In genomic region chr5:133032852-133033742, GRCh38 we compare ENCODE assay signal across 9 cellular contexts. TPM values are rescaled to one million over a fixed set of nuclear protein-coding genes. Genes with fewer than 3 reads are reported as not detected.
DNase-seq lines count a peak whose midpoint lies in the region; ATAC-seq, FAIRE-seq and TF ChIP-seq lines count a peak whose summit lies in the region.
"Had no signal": no experiment of that assay in that cellular context is flagged by ENCODE, and none has a peak within 500 bp of the region (broad histone marks: within the 10 kb centered on the region; RNA-seq: fewer than 3 reads in every experiment).

No MANE protein-coding gene starts in this region.

- H3K4me1 ChIP-seq in Karpas-422 (ENCODE audit: low read length) = peaks cover 9% of the 10 kb centered on the region
- no peaks in the 10 kb centered on the region for H3K4me1 ChIP-seq in endothelial cell of umbilical vein (ENCODE audit: control insufficient read depth, extremely low read depth, insufficient read depth, low read length)

- H3K9me1 ChIP-seq in endothelial cell of umbilical vein (replicated peaks; ENCODE audit: control insufficient read depth, extremely low read depth, insufficient read depth, low read length) = no peaks in the 10 kb centered on the region

- H2AFZ ChIP-seq in Karpas-422 (ENCODE audit: low read length) (peak overlapping the region; percentile 86), endothelial cell of umbilical vein (ENCODE audit: low read depth, low read length) (no peak overlapping the region)

- no peak for TF ChIP-seq POLR2A in endothelial cell of umbilical vein (IDR thresholded peaks at IDR 0.05; ENCODE audit: low read depth, low read length)

- H3K36me3 ChIP-seq in Karpas-422 (ENCODE audit: insufficient read depth, low read length) = no peaks in the 10 kb centered on the region
- H3K36me3 ChIP-seq in endothelial cell of umbilical vein (ENCODE audit: control insufficient read depth in 2 of 2, extremely low read depth in 1 of 2, insufficient read depth in 2 of 2, low read length in 2 of 2) = no peaks in the 10 kb centered on the region

- no peak overlapping the region for H3K4me3 ChIP-seq in AG10803 (ENCODE audit: low read length)
- H3K4me3 ChIP-seq in Karpas-422 (ENCODE audit: low read length) = no peak overlapping the region
- H3K4me3 ChIP-seq in endothelial cell of umbilical vein (replicated peaks in 1 of 3; ENCODE audit: insufficient read depth in 1 of 3, low read depth in 1 of 3, low read length in 3 of 3) = no peak overlapping the region

- no peaks in the 10 kb centered on the region for H3K79me2 ChIP-seq in Karpas-422 (ENCODE audit: low read length)
- H3K79me2 ChIP-seq in endothelial cell of umbilical vein (ENCODE audit: control insufficient read depth, insufficient read depth, low read length) = no peaks in the 10 kb centered on the region

- H3K9ac ChIP-seq in Karpas-422 (ENCODE audit: low read length) (no peak overlapping the region), endothelial cell of umbilical vein (replicated peaks; ENCODE audit: extremely low read depth, insufficient read depth, low read length) (no peak overlapping the region)

- BruUV-seq in endothelial cell of umbilical vein (replicated peaks; lab: Mats Ljungman, UMichigan) = no TSS peak

- H3K9me2 ChIP-seq in Karpas-422 (replicated peaks; ENCODE audit: insufficient read depth, low read length) = no peaks in the 10 kb centered on the region

- H3K27ac ChIP-seq in Karpas-422 (ENCODE audit: low read length) = no peak overlapping the region
- no peak overlapping the region for H3K27ac ChIP-seq in endothelial cell of umbilical vein (ENCODE audit: insufficient read depth, low read depth, low read length)

- H4K20me1 ChIP-seq in Karpas-422 (ENCODE audit: insufficient read depth, low read depth, low read length) (no peaks in the 10 kb centered on the region), endothelial cell of umbilical vein (replicated peaks; ENCODE audit: control insufficient read depth, extremely low read depth, insufficient read depth, low read length) (no peaks in the 10 kb centered on the region)

- H3K4me2 ChIP-seq in Karpas-422 (ENCODE audit: low read depth, low read length, poor library complexity, severe bottlenecking) (no peak overlapping the region), endothelial cell of umbilical vein (ENCODE audit: insufficient read depth, low read length) (no peak overlapping the region)

- no peak for TF ChIP-seq CTCF in AG10803 (conservative IDR thresholded peaks at IDR 0.05; ENCODE audit: low read length)
- TF ChIP-seq CTCF in endothelial cell of umbilical vein (IDR thresholded peaks at IDR 0.05; ENCODE audit: extremely low read depth in 1 of 2, insufficient read depth in 1 of 2, low read depth in 1 of 2, low read length in 2 of 2) = no peak

- intact Hi-C loops in endothelial cell of umbilical vein (cut with micrococcal nuclease) = no loop called here

- DNase-seq in AG10803 (ENCODE audit: low read depth) = peak; percentile 15
- no peak for DNase-seq in Karpas-422
- no peak for DNase-seq in endothelial cell of umbilical vein (ENCODE audit: low read depth, low spot score)
- DNase-seq in D341Med (ENCODE audit: low spot score) = no peak
- DNase-seq in MV-4-11 (lab: John Stamatoyannopoulos, UW) = no peak
- DNase-seq in Kasumi-1 (lab: John Stamatoyannopoulos, UW) = no peak
- DNase-seq: activated T-cell treated with anti-CD3 and anti-CD28 coated beads, Interleukin-2, amount 50 U/mL, for 72 hours had no signal

- no peaks in the 10 kb centered on the region for H3K27me3 ChIP-seq in Karpas-422 (ENCODE audit: low read length)
- no peaks in the 10 kb centered on the region for H3K27me3 ChIP-seq in endothelial cell of umbilical vein (ENCODE audit: control insufficient read depth in 2 of 2, insufficient read depth in 2 of 2, low read length in 2 of 2)

- POLR2A ChIA-PET in endothelial cell of umbilical vein (lab: Charles Lee) = interaction anchor here (0.6 to 0.7 kb wide), 2 partner anchors 13 to 285 kb away, joined by 5 to 7 read pairs; no protein-coding TSS in a partner anchor

- CTCF ChIA-PET in endothelial cell of umbilical vein (lab: Charles Lee) = interaction anchor here (0.6 kb wide), 1 partner anchor 960 kb away, joined by 3 read pairs; no protein-coding TSS in a partner anchor

- dilution Hi-C loops in endothelial cell of umbilical vein (cut with MboI; ENCODE audit: extremely low pct_ligation_motif_present, low sequenced_read_pairs) = no loop called here

- peak; percentile 40 for FAIRE-seq in endothelial cell of umbilical vein (lab: Jason Lieb, UNC)

- ATAC-seq in GM19023 (IDR thresholded peaks at IDR 0.05; ENCODE audit: unreplicated experiment) (peak; percentile 75), HG03045 (IDR thresholded peaks at IDR 0.05; ENCODE audit: unreplicated experiment) (no peak)

- no peaks in the 10 kb centered on the region for H3K9me3 ChIP-seq in Karpas-422 (ENCODE audit: low read length)
- H3K9me3 ChIP-seq in endothelial cell of umbilical vein (replicated peaks; ENCODE audit: control insufficient read depth, insufficient read depth, low read length) = no peaks in the 10 kb centered on the region

TF ChIP-seq in endothelial cell of umbilical vein, 7 proteins besides CTCF, POLR2A, EP300 and RAD21:
- TF ChIP-seq EZH2 (IDR thresholded peaks at IDR 0.05; ENCODE audit: borderline replicate concordance, low read depth, low read length, severe bottlenecking) = no peak
- no peak for TF ChIP-seq FOS (IDR thresholded peaks at IDR 0.05; ENCODE audit: borderline replicate concordance, insufficient read depth, low read length)
- no peak for TF ChIP-seq MYC (IDR thresholded peaks at IDR 0.05; ENCODE audit: low read depth, low read length)
- no peak for TF ChIP-seq MAX (IDR thresholded peaks at IDR 0.05; ENCODE audit: insufficient read depth, insufficient read length)
- no peak for TF ChIP-seq POLR2AphosphoS5 (IDR thresholded peaks at IDR 0.05; ENCODE audit: insufficient read depth, low read depth, low read length)
- TF ChIP-seq JUN (IDR thresholded peaks at IDR 0.05; ENCODE audit: borderline replicate concordance, insufficient read depth, insufficient read length, low read depth) = no peak
- no peak for TF ChIP-seq GATA2 (IDR thresholded peaks at IDR 0.05; ENCODE audit: insufficient read depth, insufficient read length, low read depth, low read length)
TF ChIP-seq in endothelial cell of umbilical vein: peak in this region for 0.

RNA-seq across cellular contexts. Expression of gene ZCCHC10, which starts 6.7 kb away (rescaled TPM):
- 4.7 and 23.7 TPM in 2 replicates for total RNA-seq in Karpas-422 (2014; rRNA removed; shearing (Covaris generic); ENCODE audit: low replicate concordance)
- total RNA-seq in endothelial cell of umbilical vein = 25.9 and 30.5 TPM in 2 replicates
- polyA plus RNA-seq in endothelial cell of umbilical vein = 32.1 and 35.3 TPM in 2 replicates
- 39.3 and 42.5 TPM in 2 replicates for polyA plus RNA-seq in endothelial cell of umbilical vein (2011; cell fraction: cytosol; rRNA removed)
- polyA plus RNA-seq in endothelial cell of umbilical vein (2011; cell fraction: nucleus; rRNA removed) = 15.9 and 19.4 TPM in 2 replicates
- 31.2 and 51.6 TPM in 2 replicates for polyA plus RNA-seq in endothelial cell of umbilical vein (2012)
- 10.2 and 17.1 TPM in 2 replicates for polyA minus RNA-seq in endothelial cell of umbilical vein
- 5.4 TPM for polyA minus RNA-seq in endothelial cell of umbilical vein (2011; cell fraction: cytosol; rRNA and poly(A)+ RNA removed)
- polyA minus RNA-seq in endothelial cell of umbilical vein (2011; cell fraction: nucleus; rRNA and poly(A)+ RNA removed) = 4.7 and 9.3 TPM in 2 replicates

RNA-seq across cellular contexts. Expression of gene HSPA4, which starts 18.7 kb away (rescaled TPM):
- 72.2 and 122 TPM in 2 replicates for total RNA-seq in Karpas-422 (2014; rRNA removed; shearing (Covaris generic); ENCODE audit: low replicate concordance)
- total RNA-seq in endothelial cell of umbilical vein = 157 and 161 TPM in 2 replicates
- 7.1 and 11.2 TPM in 2 replicates for polyA plus RNA-seq in endothelial cell of umbilical vein
- polyA plus RNA-seq in endothelial cell of umbilical vein (2011; cell fraction: cytosol; rRNA removed) = 28.0 and 31.1 TPM in 2 replicates
- 26.9 and 40.3 TPM in 2 replicates for polyA plus RNA-seq in endothelial cell of umbilical vein (2011; cell fraction: nucleus; rRNA removed)
- polyA plus RNA-seq in endothelial cell of umbilical vein (2012) = 88.6 and 155 TPM in 2 replicates
- 26.7 and 30.9 TPM in 2 replicates for polyA minus RNA-seq in endothelial cell of umbilical vein
- 58.8 TPM for polyA minus RNA-seq in endothelial cell of umbilical vein (2011; cell fraction: cytosol; rRNA and poly(A)+ RNA removed)
- polyA minus RNA-seq in endothelial cell of umbilical vein (2011; cell fraction: nucleus; rRNA and poly(A)+ RNA removed) = 16.5 and 23.7 TPM in 2 replicates
